ENCODE assay signal across 28 cellular contexts in genomic region chr6:36076178-36077088, GRCh38. TPM values are rescaled to one million over a fixed set of nuclear protein-coding genes. Genes with fewer than 3 reads are reported as not detected.
DNase-seq lines count a peak whose midpoint lies in the region; ATAC-seq and TF ChIP-seq lines count a peak whose summit lies in the region.
"Had no signal": no experiment of that assay in that cellular context is flagged by ENCODE, and none has a peak within 500 bp of the region (broad histone marks: within the 10 kb centered on the region; RNA-seq: fewer than 3 reads in every experiment).

No MANE protein-coding gene starts in this region.

- H3K27me3 ChIP-seq in right lobe of liver (no peaks in the 10 kb centered on the region), stomach smooth muscle (ENCODE audit: control insufficient read depth in 1 of 2, insufficient read depth in 2 of 2, low read length in 2 of 2) (no peaks in the 10 kb centered on the region)
- H3K27me3 ChIP-seq: ascending aorta, BE2C, right atrium auricular region had no signal

- DNase-seq in activated T-cell treated with anti-CD3 and anti-CD28 coated beads, Interleukin-2, amount 50 U/mL, for 24 hours, result no peak
- DNase-seq in activated T-cell treated with anti-CD3 and anti-CD28 coated beads for 4 hours (no peak), amniotic epithelial cell (ENCODE audit: low read depth) (peak; percentile 93), right lobe of liver (no peak)
- no peak for DNase-seq in stimulated activated naive CD4-positive, alpha-beta T cell (lab: John Stamatoyannopoulos, UW)
- DNase-seq: activated CD4-positive, alpha-beta T cell treated with anti-CD3 and anti-CD28 coated beads for 48 hours; BE2C; cortex of kidney; left ventricle myocardium superior; midbrain; NCI-H446 treated with DMSO at 0.1 percent for 48 hours; OCI-M1; stimulated activated CD4-positive, alpha-beta T cell treated with anti-CD3 and anti-CD28 coated beads, Interleukin-2, amount 100 ng/mL, for 48 hours; T-helper 9 cell had no signal

- no peak for TF ChIP-seq CTCF in right lobe of liver (IDR thresholded peaks at IDR 0.05)

- peak overlapping the region in 2 of 3 donors; percentile 31 to 48 for H3K27ac ChIP-seq in right lobe of liver
- peak overlapping the region; percentile 4 for H3K27ac ChIP-seq in stomach smooth muscle (ENCODE audit: low read length)
- H3K27ac ChIP-seq: A549, ascending aorta, HL-60, parathyroid adenoma, right atrium auricular region, VCaP had no signal

- intact Hi-C loops in right lobe of liver (cut with DNase I), result no loop called here

- no peaks in the 10 kb centered on the region for H3K9me3 Mint-ChIP-seq in activated T-cell treated with anti-CD3 and anti-CD28 coated beads, Interleukin-2, amount 50 U/mL, for 24 hours
- H3K9me3 Mint-ChIP-seq: GM23338 had no signal

- no peak for TF ChIP-seq POLR2A in right lobe of liver (IDR thresholded peaks at IDR 0.05)

- peaks cover 77% of the 10 kb centered on the region for H3K36me3 Mint-ChIP-seq in activated T-cell treated with anti-CD3 and anti-CD28 coated beads, Interleukin-2, amount 50 U/mL, for 24 hours (ENCODE audit: low read depth)

- H3K4me1 ChIP-seq in right lobe of liver, result peaks cover 0 to 12% (median 3%) of the 10 kb centered on the region in 4 donors
- peaks cover 5% of the 10 kb centered on the region for H3K4me1 ChIP-seq in stomach smooth muscle (ENCODE audit: control insufficient read depth, insufficient read depth, low read length)
- H3K4me1 ChIP-seq: A549, ascending aorta, BE2C, parathyroid adenoma, right atrium auricular region had no signal

- peak overlapping the region; percentile 15 for H3K27ac Mint-ChIP-seq in activated T-cell treated with anti-CD3 and anti-CD28 coated beads, Interleukin-2, amount 50 U/mL, for 24 hours
- H3K27ac Mint-ChIP-seq: GM23338 had no signal

- H3K4me3 ChIP-seq in right lobe of liver (no peak overlapping the region), stomach smooth muscle (ENCODE audit: low read length in 2 of 2) (no peak overlapping the region)
- H3K4me3 ChIP-seq: A549, ascending aorta, GM23338, right atrium auricular region had no signal

- peaks cover 36% of the 10 kb centered on the region for H3K4me1 Mint-ChIP-seq in activated T-cell treated with anti-CD3 and anti-CD28 coated beads, Interleukin-2, amount 50 U/mL, for 24 hours (ENCODE audit: low read depth)
- H3K4me1 Mint-ChIP-seq: GM23338 had no signal

- H3K9me3 ChIP-seq in right lobe of liver, result no peaks in the 10 kb centered on the region
- no peaks in the 10 kb centered on the region for H3K9me3 ChIP-seq in stomach smooth muscle (ENCODE audit: control insufficient read depth in 2 of 2, low read length in 2 of 2)
- H3K9me3 ChIP-seq: BE2C, right atrium auricular region had no signal

- WGBS in right lobe of liver (ENCODE audit: insufficient coverage, low coverage, low lambda C conversion rate, missing lambda C conversion rate), result 73% methylated on average over 3 of the region's 3 CpGs

- H3K4me3 Mint-ChIP-seq in activated T-cell treated with anti-CD3 and anti-CD28 coated beads, Interleukin-2, amount 50 U/mL, for 24 hours, result no peak overlapping the region
- H3K4me3 Mint-ChIP-seq: activated naive CD8-positive, alpha-beta T cell; GM23338; nephron had no signal

- H3K9ac ChIP-seq in stomach smooth muscle (ENCODE audit: low read length in 2 of 2), result no peak overlapping the region
- H3K9ac ChIP-seq: parathyroid adenoma had no signal

- ATAC-seq in right lobe of liver (no peak), HG03565 (IDR thresholded peaks at IDR 0.05; ENCODE audit: unreplicated experiment) (no peak), HG02973 (IDR thresholded peaks at IDR 0.05; ENCODE audit: unreplicated experiment) (no peak)
- ATAC-seq: left ventricle myocardium superior had no signal

- H3K36me3 ChIP-seq in right lobe of liver, result peaks cover 0 to 36% (median 10%) of the 10 kb centered on the region in 4 donors
- H3K36me3 ChIP-seq in stomach smooth muscle (ENCODE audit: control insufficient read depth in 2 of 2, insufficient read depth in 2 of 2, low read length in 2 of 2), result peaks cover 0 to 10% of the 10 kb centered on the region in 2 donors

- H3K27me3 Mint-ChIP-seq in activated T-cell treated with anti-CD3 and anti-CD28 coated beads, Interleukin-2, amount 50 U/mL, for 24 hours, result no peaks in the 10 kb centered on the region
- H3K27me3 Mint-ChIP-seq: activated naive CD8-positive, alpha-beta T cell had no signal

RNA-seq across cellular contexts. Expression of gene MAPK14, which starts 48.8 kb away (rescaled TPM):
- 10 to 100 TPM; 37.9 to 53.3 (median 45.3) TPM for total RNA-seq in right lobe of liver

RNA-seq across cellular contexts. Expression of gene SLC26A8, which starts 52.0 kb away (rescaled TPM):
- under 1 TPM; 0.06 to 0.33 (median 0.09) TPM for total RNA-seq in right lobe of liver
- total RNA-seq: activated T-helper 2 cell treated with anti-CD3 and anti-CD28 coated beads, Interferon-gamma antibody, Interleukin-2, Interleukin-4, amounts not matched to agents 10 μg/mL and 5 μg/mL and 100 μg/mL, durations not matched to agents 14 hours and 24 hours and 36 hours; ascending aorta; glomerular endothelial cell; left ventricle myocardium superior; right atrium auricular region had no signal

RNA-seq across cellular contexts. Expression of gene MAPK13, which starts 53.9 kb away (rescaled TPM):
- 1 to 10 TPM; 2.2 to 5.0 (median 3.0) TPM for total RNA-seq in right lobe of liver
